ENCODE assay signal across 15 cellular contexts in genomic region chr15:61396235-61396927, GRCh38.
"Had no signal": no experiment of that assay in that cellular context is flagged by ENCODE, and none has a peak within 500 bp of the region (broad histone marks: within the 10 kb centered on the region; RNA-seq: fewer than 3 reads in every experiment).

No MANE protein-coding gene starts in this region.

- H3K27me3 ChIP-seq: neural progenitor cell, ovary, tibial artery had no signal

- H3K4me3 ChIP-seq: neural progenitor cell, ovary, spleen, tibial artery had no signal

- DNase-seq: effector memory CD4-positive, alpha-beta T cell; immature natural killer cell; left ventricle myocardium superior; mesendoderm; natural killer cell; ovary; right cardiac atrium; spleen; stimulated activated CD4-positive, alpha-beta T cell treated with anti-CD3 and anti-CD28 coated beads, Interleukin-15, amount 100 ng/mL, for 24 hours; stimulated activated CD4-positive, alpha-beta T cell treated with anti-CD3 and anti-CD28 coated beads, Interleukin-1b, Interleukin-23, amount 100 ng/mL, for 48 hours; stimulated activated CD4-positive, alpha-beta T cell treated with anti-CD3 and anti-CD28 coated beads, Interleukin-4, amount 100 ng/mL, for 24 hours; tibial artery had no signal

- H3K9ac ChIP-seq: neural progenitor cell had no signal

- H3K4me1 ChIP-seq: neural progenitor cell, spleen had no signal

- H3K36me3 ChIP-seq: neural progenitor cell, ovary, spleen, tibial artery had no signal

- H2AFZ ChIP-seq: neural progenitor cell had no signal

- H3K27ac ChIP-seq: neural progenitor cell, ovary, spleen, tibial artery had no signal

- H3K4me2 ChIP-seq: neural progenitor cell had no signal

- ATAC-seq: esophagus mucosa; left ventricle myocardium superior; natural killer cell; right cardiac atrium; stimulated activated memory B cell treated with anti-CD40 and anti-IgM and Interleukin-4, amounts not matched to agents 10 μg/mL and 1 μg/mL and 100 μg/mL, for 72 hours had no signal

- H3K9me3 ChIP-seq: ovary, tibial artery had no signal
